31 cellular contexts compared by ENCODE assay signal in the genomic region with DNA sequence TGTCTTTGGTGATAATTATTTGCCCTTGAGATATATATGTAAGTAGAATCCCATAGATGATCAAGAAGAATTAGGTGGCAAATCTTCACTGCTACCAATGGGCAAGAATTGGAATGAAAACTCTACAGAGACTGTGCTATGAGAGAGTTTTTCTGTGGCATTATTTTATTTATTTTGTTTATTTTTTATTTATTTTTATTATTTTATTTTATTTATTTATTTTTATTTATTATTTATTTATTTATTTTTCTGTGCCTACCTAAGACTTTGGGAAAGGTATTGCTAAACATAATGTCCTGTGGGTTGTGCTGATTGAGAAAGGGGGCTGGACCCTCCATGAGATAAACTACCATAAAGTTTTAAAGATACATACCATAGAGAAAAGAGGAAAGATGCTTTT.
"Had no signal": no experiment of that assay in that cellular context is flagged by ENCODE, and none has a peak within 500 bp of the region (broad histone marks: within the 10 kb centered on the region; RNA-seq: fewer than 3 reads in every experiment).

No MANE protein-coding gene starts in this region.

- H3K4me1 Mint-ChIP-seq: activated T-helper 17 cell treated with anti-CD3 and anti-CD28 coated beads, Interleukin-2, amount 50 U/mL, for 72 hours had no signal

- H3K27me3 ChIP-seq: body of pancreas, esophagus muscularis mucosa had no signal

- H3K4me3 ChIP-seq: body of pancreas, esophagus muscularis mucosa had no signal

- H3K9me3 Mint-ChIP-seq: activated CD4-positive, alpha-beta memory T cell treated with anti-CD3 and anti-CD28 coated beads, Interleukin-2, amount 10 ng/mL, durations not matched to agents 7 days and 5 days; activated CD4-positive, alpha-beta T cell treated with anti-CD3 and anti-CD28 coated beads, Interleukin-2, amount 10 ng/mL, durations not matched to agents 7 days and 5 days; activated T-cell treated with anti-CD3 and anti-CD28 coated beads, Interleukin-2, amount 50 U/mL, for 24 hours; activated T-helper 17 cell treated with anti-CD3 and anti-CD28 coated beads, Interleukin-2, amount 50 U/mL, for 72 hours; effector memory CD8-positive, alpha-beta T cell; T-helper 2 cell treated with Interferon-gamma antibody and Interleukin-4, amounts not matched to agents 5 μg/mL and 100 μg/mL, for 36 hours had no signal

- H3K9me3 ChIP-seq: body of pancreas, esophagus muscularis mucosa had no signal

- FAIRE-seq: colon had no signal

- DNase-seq: activated CD4-positive, alpha-beta memory T cell treated with anti-CD3 and anti-CD28 coated beads, Interleukin-2, amount 10 ng/mL, durations not matched to agents 7 days and 5 days; activated CD4-positive, alpha-beta T cell treated with anti-CD3 and anti-CD28 coated beads for 1 hour; activated CD4-positive, alpha-beta T cell treated with anti-CD3 and anti-CD28 coated beads for 4 hours; activated CD4-positive, alpha-beta T cell treated with anti-CD3 and anti-CD28 coated beads, Interleukin-2, amount 10 ng/mL, durations not matched to agents 7 days and 5 days; activated CD4-positive, alpha-beta T cell treated with anti-CD3 and anti-CD28 coated beads, Interleukin-2, amount 50 U/mL, for 4 hours; activated CD8-positive, alpha-beta memory T cell treated with anti-CD3 and anti-CD28 coated beads, Interleukin-2, amount 50 U/mL, for 48 hours; activated effector memory CD4-positive, alpha-beta T cell treated with Interleukin-2 at 50 U/mL for 16 hours; activated gamma-delta T cell treated with Interleukin-2 at 50 U/mL for 16 hours; activated naive CD4-positive, alpha-beta T cell treated with anti-CD3 and anti-CD28 coated beads, Interleukin-2, amount 50 U/mL, for 16 hours; activated naive CD4-positive, alpha-beta T cell treated with Interleukin-2 at 50 U/mL for 16 hours; activated T-cell treated with anti-CD3 and anti-CD28 coated beads for 4 hours; activated T-cell treated with anti-CD3 and anti-CD28 coated beads, Interleukin-2, amount 50 U/mL, for 24 hours; amniotic stem cell; anterior cingulate cortex; body of pancreas; caudate nucleus; cortex of kidney; dermis blood vessel endothelial cell; effector CD4-positive, alpha-beta T cell; effector memory CD8-positive, alpha-beta T cell; erythroblast; foreskin melanocyte; head of caudate nucleus; T-helper 1 cell; T-helper 17 cell; T1000 had no signal

- H3K36me3 ChIP-seq: esophagus muscularis mucosa had no signal

- ATAC-seq: activated T-helper 17 cell treated with anti-CD3 and anti-CD28 coated beads, Interleukin-2, amount 50 U/mL, for 72 hours; body of pancreas; effector memory CD8-positive, alpha-beta T cell; T-helper 17 cell had no signal

- H3K27ac Mint-ChIP-seq: activated CD4-positive, alpha-beta memory T cell treated with anti-CD3 and anti-CD28 coated beads, Interleukin-2, amount 10 ng/mL, durations not matched to agents 7 days and 5 days; activated CD4-positive, alpha-beta T cell treated with anti-CD3 and anti-CD28 coated beads, Interleukin-2, amount 10 ng/mL, durations not matched to agents 7 days and 5 days; activated naive CD8-positive, alpha-beta T cell; activated T-cell treated with anti-CD3 and anti-CD28 coated beads, Interleukin-2, amount 50 U/mL, for 24 hours; activated T-helper 17 cell treated with anti-CD3 and anti-CD28 coated beads, Interleukin-2, amount 50 U/mL, for 72 hours; effector memory CD8-positive, alpha-beta T cell; T-helper 17 cell; T-helper 2 cell treated with Interferon-gamma antibody and Interleukin-4, amounts not matched to agents 5 μg/mL and 100 μg/mL, for 36 hours had no signal

- H3K27me3 Mint-ChIP-seq: activated CD4-positive, alpha-beta memory T cell treated with anti-CD3 and anti-CD28 coated beads, Interleukin-2, amount 10 ng/mL, durations not matched to agents 7 days and 5 days; activated CD4-positive, alpha-beta T cell treated with anti-CD3 and anti-CD28 coated beads, Interleukin-2, amount 10 ng/mL, durations not matched to agents 7 days and 5 days; activated naive CD8-positive, alpha-beta T cell; activated T-cell treated with anti-CD3 and anti-CD28 coated beads, Interleukin-2, amount 50 U/mL, for 24 hours; activated T-helper 17 cell treated with anti-CD3 and anti-CD28 coated beads, Interleukin-2, amount 50 U/mL, for 72 hours; effector memory CD8-positive, alpha-beta T cell; T-helper 17 cell had no signal

- H3K27ac ChIP-seq: body of pancreas, esophagus muscularis mucosa had no signal

- H3K4me1 ChIP-seq: body of pancreas had no signal

- H3K4me3 Mint-ChIP-seq: activated CD4-positive, alpha-beta memory T cell treated with anti-CD3 and anti-CD28 coated beads, Interleukin-2, amount 10 ng/mL, durations not matched to agents 7 days and 5 days; activated CD4-positive, alpha-beta T cell treated with anti-CD3 and anti-CD28 coated beads, Interleukin-2, amount 10 ng/mL, durations not matched to agents 7 days and 5 days; activated naive CD8-positive, alpha-beta T cell; activated T-cell treated with anti-CD3 and anti-CD28 coated beads, Interleukin-2, amount 50 U/mL, for 24 hours; activated T-helper 17 cell treated with anti-CD3 and anti-CD28 coated beads, Interleukin-2, amount 50 U/mL, for 72 hours; effector memory CD8-positive, alpha-beta T cell; T-helper 17 cell; T-helper 2 cell treated with Interferon-gamma antibody and Interleukin-4, amounts not matched to agents 5 μg/mL and 100 μg/mL, for 36 hours had no signal
